ENCODE assay signal across 9 cellular contexts in genomic region chr5:67214713-67215591, GRCh38. TPM values are rescaled to one million over a fixed set of nuclear protein-coding genes. Genes with fewer than 3 reads are reported as not detected.
DNase-seq lines count a peak whose midpoint lies in the region; ATAC-seq and TF ChIP-seq lines count a peak whose summit lies in the region.
"Had no signal": no experiment of that assay in that cellular context is flagged by ENCODE, and none has a peak within 500 bp of the region (broad histone marks: within the 10 kb centered on the region; RNA-seq: fewer than 3 reads in every experiment).

No MANE protein-coding gene starts in this region.

- peaks cover 47 to 56% of the 10 kb centered on the region in 2 donors for H3K4me1 Mint-ChIP-seq in effector memory CD8-positive, alpha-beta T cell (ENCODE audit: low read depth in 2 of 2)
- H3K4me1 Mint-ChIP-seq in nephron: peaks cover 35% of the 10 kb centered on the region
- peaks cover 4% of the 10 kb centered on the region for H3K4me1 Mint-ChIP-seq in glutamatergic neuron (ENCODE audit: low read depth, unreplicated experiment)

- H3K4me1 ChIP-seq in smooth muscle cell (ENCODE audit: low read depth): no peaks in the 10 kb centered on the region

- H3K9me3 ChIP-seq in smooth muscle cell (replicated peaks; ENCODE audit: low read depth): no peaks in the 10 kb centered on the region

- no peak overlapping the region for H3K27ac ChIP-seq in smooth muscle cell (ENCODE audit: low read depth)

- peak overlapping the region; percentile 97 to 100 for H3K27ac Mint-ChIP-seq in effector memory CD8-positive, alpha-beta T cell
- H3K27ac Mint-ChIP-seq in nephron (peak overlapping the region; percentile 12 to 73 (median 65)), glutamatergic neuron (ENCODE audit: unreplicated experiment) (no peak overlapping the region)

- H3K4me2 ChIP-seq in smooth muscle cell: no peak overlapping the region

- H3K36me3 ChIP-seq in smooth muscle cell (ENCODE audit: low read depth): no peaks in the 10 kb centered on the region

- H3K9ac ChIP-seq in smooth muscle cell (ENCODE audit: low read depth): no peak overlapping the region

- 82% methylated on average over 15 of the region's 15 CpGs for WGBS in smooth muscle cell (ENCODE audit: low lambda C conversion rate)

- H2AFZ ChIP-seq in smooth muscle cell (ENCODE audit: low read depth): no peak overlapping the region

- no peaks in the 10 kb centered on the region for H3K79me2 ChIP-seq in smooth muscle cell (ENCODE audit: low read depth)

- DNase-seq in CD1c-positive myeloid dendritic cell (ENCODE audit: extremely low spot score) (peak; percentile 0), NCI-H2029 (lab: John Stamatoyannopoulos, UW) (peak; percentile 30), NCI-H2227 treated with DMSO at 0.1 percent for 48 hours (lab: John Stamatoyannopoulos, UW) (no peak), smooth muscle cell (lab: John Stamatoyannopoulos, UW; ENCODE audit: unreplicated experiment) (no peak), glutamatergic neuron (no peak)
- no peak for DNase-seq in effector memory CD8-positive, alpha-beta T cell
- DNase-seq in effector CD4-positive, alpha-beta T cell: no peak

- H3K27me3 Mint-ChIP-seq in effector memory CD8-positive, alpha-beta T cell: no peaks in the 10 kb centered on the region
- H3K27me3 Mint-ChIP-seq in nephron (ENCODE audit: low read depth): no peaks in the 10 kb centered on the region
- H3K27me3 Mint-ChIP-seq in glutamatergic neuron (ENCODE audit: unreplicated experiment): peaks cover 6% of the 10 kb centered on the region

- H3K27me3 ChIP-seq in smooth muscle cell (ENCODE audit: low read depth): peaks cover 25% of the 10 kb centered on the region

- H3K4me3 ChIP-seq in smooth muscle cell: no peak overlapping the region

- no peak for ATAC-seq in effector memory CD8-positive, alpha-beta T cell (replicated peaks)

- no peaks in the 10 kb centered on the region for H3F3A ChIP-seq in smooth muscle cell (ENCODE audit: low read depth)

- TF ChIP-seq CTCF in nephron (IDR thresholded peaks at IDR 0.05; ENCODE audit: unreplicated experiment in 3 of 3): no peak
- no peak for TF ChIP-seq CTCF in smooth muscle cell (IDR thresholded peaks at IDR 0.05; ENCODE audit: borderline replicate concordance, insufficient read depth, poor library complexity, severe bottlenecking)
- no peak for TF ChIP-seq CTCF in glutamatergic neuron (IDR thresholded peaks at IDR 0.05; ENCODE audit: partially characterized antibody, unreplicated experiment)

- peaks cover 0 to 1% of the 10 kb centered on the region in 2 donors for H3K9me3 Mint-ChIP-seq in effector memory CD8-positive, alpha-beta T cell
- H3K9me3 Mint-ChIP-seq in nephron: no peaks in the 10 kb centered on the region
- peaks cover 2% of the 10 kb centered on the region for H3K9me3 Mint-ChIP-seq in glutamatergic neuron (ENCODE audit: unreplicated experiment)

- no peaks in the 10 kb centered on the region for H4K20me1 ChIP-seq in smooth muscle cell (ENCODE audit: low read depth)

- peaks cover 8% of the 10 kb centered on the region for H3K36me3 Mint-ChIP-seq in effector memory CD8-positive, alpha-beta T cell (ENCODE audit: insufficient read depth)
- H3K36me3 Mint-ChIP-seq in nephron (ENCODE audit: low read depth): no peaks in the 10 kb centered on the region
- no peaks in the 10 kb centered on the region for H3K36me3 Mint-ChIP-seq in glutamatergic neuron (ENCODE audit: unreplicated experiment)

- peak overlapping the region; percentile 82 to 83 for H3K4me3 Mint-ChIP-seq in effector memory CD8-positive, alpha-beta T cell
- H3K4me3 Mint-ChIP-seq in nephron (peak overlapping the region in 2 of 3 experiments; percentile 14 to 46), glutamatergic neuron (ENCODE audit: unreplicated experiment) (no peak overlapping the region)

RNA-seq across cellular contexts. Expression of gene CD180, which starts 18.4 kb away (rescaled TPM):
- total RNA-seq in smooth muscle cell: not detected in 2 replicates
- not detected in 2 replicates for polyA plus RNA-seq in smooth muscle cell
- total RNA-seq in glutamatergic neuron (ENCODE audit: unreplicated experiment): not detected
- total RNA-seq: Daoy had no signal

Comparison
In these comparisons a context has a peak if more than half of its experiments do, and no peak if none do; other contexts are left out.
1. DNase-seq: peak in CD1c-positive myeloid dendritic cell (single experiment) and NCI-H2029 (single experiment); none in effector memory CD8-positive, alpha-beta T cell (0 of 3), NCI-H2227 treated with DMSO at 0.1 percent for 48 hours (single experiment), effector CD4-positive, alpha-beta T cell (single experiment), smooth muscle cell (single experiment) and glutamatergic neuron (single experiment).